Comparison of ENCODE assay signal across 28 cellular contexts in genomic region chr2:99925960-99926359, GRCh38.
"Had no signal": no experiment of that assay in that cellular context is flagged by ENCODE, and none has a peak within 500 bp of the region (broad histone marks: within the 10 kb centered on the region; RNA-seq: fewer than 3 reads in every experiment).

No MANE protein-coding gene starts in this region.

- H2AFZ ChIP-seq: neural progenitor cell, parathyroid adenoma had no signal

- ATAC-seq: psoas muscle; right cardiac atrium; right lobe of liver; stimulated activated effector memory CD8-positive, alpha-beta T cell treated with anti-CD3 and anti-CD28 coated beads, Interleukin-12 subunit alpha, Interleukin-12 subunit beta, amount 100 ng/mL, for 72 hours; stimulated activated naive CD8-positive, alpha-beta T cell treated with anti-CD3 and anti-CD28 coated beads, Interleukin-15, amount 100 ng/mL, for 72 hours; stimulated activated naive CD8-positive, alpha-beta T cell treated with anti-CD3 and anti-CD28 coated beads, Interleukin-15, Interleukin-2, amounts not matched to agents 100 U/mL and 50 U/mL, for 24 hours; upper lobe of right lung had no signal

- H3K27ac ChIP-seq: neural progenitor cell, ovary, parathyroid adenoma, psoas muscle, right lobe of liver, sigmoid colon, suprapubic skin, testis, tibial artery, transverse colon, upper lobe of right lung, uterus had no signal

- H3K9ac ChIP-seq: neural progenitor cell, parathyroid adenoma had no signal

- H3K9me3 ChIP-seq: ovary, psoas muscle, right lobe of liver, suprapubic skin, testis, transverse colon, upper lobe of right lung, uterus had no signal

- H3K4me1 ChIP-seq: neural progenitor cell, parathyroid adenoma, psoas muscle, right lobe of liver, sigmoid colon, suprapubic skin, testis, tibial artery, transverse colon, upper lobe of right lung, uterus had no signal

- H3K4me2 ChIP-seq: neural progenitor cell had no signal

- H3K79me2 ChIP-seq: parathyroid adenoma had no signal

- H3K4me3 Mint-ChIP-seq: natural killer cell; nephron; neural progenitor cell; stimulated activated effector memory CD8-positive, alpha-beta T cell treated with anti-CD3 and anti-CD28 coated beads, Interleukin-12 subunit alpha, Interleukin-12 subunit beta, amount 100 ng/mL, for 72 hours; stimulated activated naive CD8-positive, alpha-beta T cell treated with anti-CD3 and anti-CD28 coated beads, Interleukin-15, amount 100 ng/mL, for 72 hours; type B pancreatic cell had no signal

- DNase-seq: natural killer cell; occipital lobe; ovary; psoas muscle; right cardiac atrium; right lobe of liver; sigmoid colon; small intestine; stimulated activated CD4-positive, alpha-beta T cell treated with anti-CD3 and anti-CD28 coated beads, Interleukin-15, amount 100 ng/mL, for 24 hours; stimulated activated CD4-positive, alpha-beta T cell treated with anti-CD3 and anti-CD28 coated beads, Interleukin-2, amount 100 ng/mL, for 24 hours; stimulated activated CD4-positive, alpha-beta T cell treated with anti-CD3 and anti-CD28 coated beads, Interleukin-2, amount 100 ng/mL, for 48 hours; stimulated activated CD4-positive, alpha-beta T cell treated with anti-CD3 and anti-CD28 coated beads, Interleukin-4, amount 100 ng/mL, for 24 hours; stimulated activated naive CD4-positive, alpha-beta T cell; stimulated activated naive CD8-positive, alpha-beta T cell treated with anti-CD3 and anti-CD28 coated beads, Interleukin-15, amount 100 ng/mL, for 72 hours; stimulated activated naive CD8-positive, alpha-beta T cell treated with anti-CD3 and anti-CD28 coated beads, Interleukin-15, Interleukin-2, amounts not matched to agents 100 U/mL and 50 U/mL, for 24 hours; substantia nigra; testis; tibial artery; transverse colon; upper lobe of right lung; uterus had no signal

- H3K36me3 Mint-ChIP-seq: natural killer cell; neural progenitor cell; stimulated activated effector memory CD8-positive, alpha-beta T cell treated with anti-CD3 and anti-CD28 coated beads, Interleukin-12 subunit alpha, Interleukin-12 subunit beta, amount 100 ng/mL, for 72 hours had no signal

- H3K4me3 ChIP-seq: neural progenitor cell, ovary, psoas muscle, right lobe of liver, sigmoid colon, suprapubic skin, testis, tibial artery, transverse colon, upper lobe of right lung, uterus had no signal

- H3K27me3 ChIP-seq: neural progenitor cell, ovary, right lobe of liver, sigmoid colon, suprapubic skin, testis, tibial artery, transverse colon, upper lobe of right lung, uterus had no signal

- H3K27ac Mint-ChIP-seq: natural killer cell; nephron; neural progenitor cell; progenitor cell of endocrine pancreas; stimulated activated effector memory CD8-positive, alpha-beta T cell treated with anti-CD3 and anti-CD28 coated beads, Interleukin-12 subunit alpha, Interleukin-12 subunit beta, amount 100 ng/mL, for 72 hours; stimulated activated naive CD8-positive, alpha-beta T cell treated with anti-CD3 and anti-CD28 coated beads, Interleukin-15, amount 100 ng/mL, for 72 hours; type B pancreatic cell had no signal

- H3K27me3 Mint-ChIP-seq: stimulated activated naive CD8-positive, alpha-beta T cell treated with anti-CD3 and anti-CD28 coated beads, Interleukin-15, amount 100 ng/mL, for 72 hours had no signal

- H3K36me3 ChIP-seq: neural progenitor cell, ovary, right lobe of liver, sigmoid colon, suprapubic skin, tibial artery, transverse colon, upper lobe of right lung, uterus had no signal

- H3K9me3 Mint-ChIP-seq: stimulated activated effector memory CD8-positive, alpha-beta T cell treated with anti-CD3 and anti-CD28 coated beads, Interleukin-12 subunit alpha, Interleukin-12 subunit beta, amount 100 ng/mL, for 72 hours; stimulated activated naive CD8-positive, alpha-beta T cell treated with anti-CD3 and anti-CD28 coated beads, Interleukin-15, amount 100 ng/mL, for 72 hours; type B pancreatic cell had no signal

- H3K4me1 Mint-ChIP-seq: natural killer cell; nephron; neural progenitor cell; stimulated activated effector memory CD8-positive, alpha-beta T cell treated with anti-CD3 and anti-CD28 coated beads, Interleukin-12 subunit alpha, Interleukin-12 subunit beta, amount 100 ng/mL, for 72 hours; stimulated activated naive CD8-positive, alpha-beta T cell treated with anti-CD3 and anti-CD28 coated beads, Interleukin-15, amount 100 ng/mL, for 72 hours had no signal
